37 cellular contexts compared by ENCODE assay signal in the genomic region with DNA sequence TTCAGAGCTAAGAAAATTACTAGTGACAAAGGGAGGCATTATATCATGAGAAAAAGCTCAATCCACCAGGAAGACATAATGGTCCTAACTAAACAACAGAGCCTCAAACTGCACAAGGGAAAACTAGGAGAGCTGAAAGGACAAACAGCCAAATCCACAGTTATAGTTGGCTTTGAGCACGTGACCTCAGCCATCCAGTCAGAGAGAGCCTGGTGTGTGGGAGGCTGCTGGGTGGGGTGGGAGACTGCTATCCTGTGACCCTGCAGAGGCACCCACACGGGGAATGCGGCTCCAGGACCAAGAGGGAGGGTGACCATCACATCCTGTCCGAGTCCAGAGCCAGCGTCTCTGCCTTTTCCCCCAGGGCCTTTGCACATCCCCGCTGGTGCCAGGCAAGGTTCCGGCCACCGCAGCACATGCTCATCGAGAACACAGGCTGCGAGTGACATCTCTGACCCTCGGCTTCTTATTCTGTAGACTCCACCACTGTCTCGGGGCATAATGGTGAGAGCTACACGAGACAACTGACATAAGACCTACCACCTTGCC.
"Had no signal": no experiment of that assay in that cellular context is flagged by ENCODE, and none has a peak within 500 bp of the region (broad histone marks: within the 10 kb centered on the region; RNA-seq: fewer than 3 reads in every experiment).

No MANE protein-coding gene starts in this region.

- H3K4me3 Mint-ChIP-seq: activated CD4-positive, alpha-beta memory T cell treated with anti-CD3 and anti-CD28 coated beads, Interleukin-2, amount 10 ng/mL, durations not matched to agents 7 days and 5 days; activated CD4-positive, alpha-beta T cell treated with anti-CD3 and anti-CD28 coated beads for 36 hours; activated CD4-positive, alpha-beta T cell treated with anti-CD3 and anti-CD28 coated beads, Interleukin-2, amount 10 ng/mL, durations not matched to agents 7 days and 5 days; activated CD8-positive, alpha-beta memory T cell treated with anti-CD3 and anti-CD28 coated beads, Interleukin-2, amount 10 ng/mL, durations not matched to agents 7 days and 5 days; activated CD8-positive, alpha-beta T cell treated with anti-CD3 and anti-CD28 coated beads, Interleukin-2, amount 10 ng/mL, durations not matched to agents 7 days and 5 days; activated naive CD4-positive, alpha-beta T cell treated with anti-CD3 and anti-CD28 coated beads, Interleukin-2, amount 10 ng/mL, durations not matched to agents 7 days and 5 days; activated naive CD4-positive, alpha-beta T cell treated with anti-CD3 and anti-CD28 coated beads, Interleukin-2, amount 50 U/mL, for 24 hours; activated naive CD8-positive, alpha-beta T cell; activated naive CD8-positive, alpha-beta T cell treated with anti-CD3 and anti-CD28 coated beads, Interleukin-2, amount 10 ng/mL, durations not matched to agents 7 days and 5 days; activated naive CD8-positive, alpha-beta T cell treated with anti-CD3 and anti-CD28 coated beads, Interleukin-2, amount 50 U/mL, for 24 hours; activated T-cell treated with anti-CD3 and anti-CD28 coated beads, Interleukin-2, amount 50 U/mL, for 24 hours; brain; central memory CD8-positive, alpha-beta T cell; T-cell; T-helper 2 cell treated with Interferon-gamma antibody and Interleukin-4, amounts not matched to agents 5 μg/mL and 100 μg/mL, for 36 hours; WTC11 had no signal

- FAIRE-seq: bronchial epithelial cell had no signal

- ATAC-seq: activated CD4-positive, alpha-beta T cell treated with anti-CD3 and anti-CD28 coated beads for 36 hours; activated CD4-positive, CD25-positive, alpha-beta regulatory T cell treated with anti-CD3 and anti-CD28 coated beads, Interleukin-2, amount 50 U/mL, for 24 hours; activated CD8-positive, alpha-beta memory T cell treated with anti-CD3 and anti-CD28 coated beads, Interleukin-2, amount 10 ng/mL, durations not matched to agents 7 days and 5 days; activated CD8-positive, alpha-beta T cell treated with anti-CD3 and anti-CD28 coated beads, Interleukin-2, amount 10 ng/mL, durations not matched to agents 7 days and 5 days; activated naive CD8-positive, alpha-beta T cell treated with anti-CD3 and anti-CD28 coated beads, Interleukin-2, amount 50 U/mL, for 24 hours; T-cell; WTC11 had no signal

- H3K27me3 Mint-ChIP-seq: activated CD4-positive, alpha-beta memory T cell treated with anti-CD3 and anti-CD28 coated beads, Interleukin-2, amount 10 ng/mL, durations not matched to agents 7 days and 5 days; activated CD4-positive, alpha-beta T cell treated with anti-CD3 and anti-CD28 coated beads, Interleukin-2, amount 10 ng/mL, durations not matched to agents 7 days and 5 days; activated CD8-positive, alpha-beta memory T cell treated with anti-CD3 and anti-CD28 coated beads, Interleukin-2, amount 10 ng/mL, durations not matched to agents 7 days and 5 days; activated naive CD8-positive, alpha-beta T cell treated with anti-CD3 and anti-CD28 coated beads, Interleukin-2, amount 50 U/mL, for 24 hours had no signal

- H3K9me3 ChIP-seq: ascending aorta had no signal

- H3K36me3 ChIP-seq: ascending aorta, cardiac muscle cell, WERI-Rb-1 had no signal

- H3K4me3 ChIP-seq: ascending aorta, cardiac muscle cell had no signal

- DNase-seq: activated CD4-positive, alpha-beta memory T cell treated with anti-CD3 and anti-CD28 coated beads, Interleukin-2, amount 10 ng/mL, durations not matched to agents 7 days and 5 days; activated CD4-positive, alpha-beta T cell treated with anti-CD3 and anti-CD28 coated beads for 1 hour; activated CD4-positive, alpha-beta T cell treated with anti-CD3 and anti-CD28 coated beads for 36 hours; activated CD4-positive, alpha-beta T cell treated with anti-CD3 and anti-CD28 coated beads for 48 hours; activated CD4-positive, alpha-beta T cell treated with anti-CD3 and anti-CD28 coated beads, Interleukin-2, amount 10 ng/mL, durations not matched to agents 7 days and 5 days; activated CD4-positive, alpha-beta T cell treated with anti-CD3 and anti-CD28 coated beads, Interleukin-2, amount 50 U/mL, for 48 hours; activated CD4-positive, CD25-positive, alpha-beta regulatory T cell; activated CD8-positive, alpha-beta memory T cell treated with anti-CD3 and anti-CD28 coated beads for 24 hours; activated CD8-positive, alpha-beta memory T cell treated with anti-CD3 and anti-CD28 coated beads, Interleukin-2, amount 10 ng/mL, durations not matched to agents 7 days and 5 days; activated CD8-positive, alpha-beta T cell treated with anti-CD3 and anti-CD28 coated beads, Interleukin-2, amount 10 ng/mL, durations not matched to agents 7 days and 5 days; activated effector memory CD4-positive, alpha-beta T cell treated with Interleukin-2 at 50 U/mL for 16 hours; activated gamma-delta T cell; activated naive CD4-positive, alpha-beta T cell treated with anti-CD3 and anti-CD28 coated beads, Interleukin-2, amount 10 ng/mL, durations not matched to agents 7 days and 5 days; activated naive CD4-positive, alpha-beta T cell treated with Interleukin-2 at 50 U/mL for 16 hours; activated naive CD8-positive, alpha-beta T cell treated with anti-CD3 and anti-CD28 coated beads, Interleukin-2, amount 10 ng/mL, durations not matched to agents 7 days and 5 days; activated naive CD8-positive, alpha-beta T cell treated with anti-CD3 and anti-CD28 coated beads, Interleukin-2, amount 50 U/mL, for 24 hours; activated T-cell treated with anti-CD3 and anti-CD28 coated beads, Interleukin-2, amount 50 U/mL, for 24 hours; activated T-cell treated with anti-CD3 and anti-CD28 coated beads, Interleukin-2, amount 50 U/mL, for 48 hours; amygdala; anterior cingulate cortex; caudate nucleus; cerebellar nuclear complex; T-cell; T-helper 2 cell; T-helper 9 cell; WERI-Rb-1 had no signal

- H3K27ac Mint-ChIP-seq: activated CD4-positive, alpha-beta memory T cell treated with anti-CD3 and anti-CD28 coated beads, Interleukin-2, amount 10 ng/mL, durations not matched to agents 7 days and 5 days; activated CD4-positive, alpha-beta T cell treated with anti-CD3 and anti-CD28 coated beads for 36 hours; activated CD4-positive, alpha-beta T cell treated with anti-CD3 and anti-CD28 coated beads, Interleukin-2, amount 10 ng/mL, durations not matched to agents 7 days and 5 days; activated CD8-positive, alpha-beta memory T cell treated with anti-CD3 and anti-CD28 coated beads, Interleukin-2, amount 10 ng/mL, durations not matched to agents 7 days and 5 days; activated CD8-positive, alpha-beta T cell treated with anti-CD3 and anti-CD28 coated beads, Interleukin-2, amount 10 ng/mL, durations not matched to agents 7 days and 5 days; activated naive CD4-positive, alpha-beta T cell treated with anti-CD3 and anti-CD28 coated beads, Interleukin-2, amount 10 ng/mL, durations not matched to agents 7 days and 5 days; activated naive CD4-positive, alpha-beta T cell treated with anti-CD3 and anti-CD28 coated beads, Interleukin-2, amount 50 U/mL, for 24 hours; activated naive CD8-positive, alpha-beta T cell; activated naive CD8-positive, alpha-beta T cell treated with anti-CD3 and anti-CD28 coated beads, Interleukin-2, amount 10 ng/mL, durations not matched to agents 7 days and 5 days; activated naive CD8-positive, alpha-beta T cell treated with anti-CD3 and anti-CD28 coated beads, Interleukin-2, amount 50 U/mL, for 24 hours; activated T-cell treated with anti-CD3 and anti-CD28 coated beads, Interleukin-2, amount 50 U/mL, for 24 hours; activated T-helper 2 cell treated with anti-CD3 and anti-CD28 coated beads, Interferon-gamma antibody, Interleukin-2, Interleukin-4, amounts not matched to agents 10 μg/mL and 5 μg/mL and 100 μg/mL, durations not matched to agents 14 hours and 24 hours and 36 hours; brain; T-cell; T-helper 2 cell treated with Interferon-gamma antibody and Interleukin-4, amounts not matched to agents 5 μg/mL and 100 μg/mL, for 36 hours; WTC11 had no signal

- H3K27ac ChIP-seq: ascending aorta, cardiac muscle cell, WERI-Rb-1 had no signal

- H3K36me3 Mint-ChIP-seq: activated naive CD4-positive, alpha-beta T cell treated with anti-CD3 and anti-CD28 coated beads, Interleukin-2, amount 10 ng/mL, durations not matched to agents 7 days and 5 days; activated naive CD8-positive, alpha-beta T cell; activated naive CD8-positive, alpha-beta T cell treated with anti-CD3 and anti-CD28 coated beads, Interleukin-2, amount 10 ng/mL, durations not matched to agents 7 days and 5 days; brain; T-cell; WTC11 had no signal

- H3K27me3 ChIP-seq: ascending aorta, cardiac muscle cell had no signal

- H3K4me1 Mint-ChIP-seq: activated CD4-positive, alpha-beta memory T cell treated with anti-CD3 and anti-CD28 coated beads, Interleukin-2, amount 10 ng/mL, durations not matched to agents 7 days and 5 days; activated CD4-positive, alpha-beta T cell treated with anti-CD3 and anti-CD28 coated beads for 36 hours; activated CD8-positive, alpha-beta memory T cell treated with anti-CD3 and anti-CD28 coated beads, Interleukin-2, amount 10 ng/mL, durations not matched to agents 7 days and 5 days; activated naive CD4-positive, alpha-beta T cell treated with anti-CD3 and anti-CD28 coated beads, Interleukin-2, amount 10 ng/mL, durations not matched to agents 7 days and 5 days; activated naive CD8-positive, alpha-beta T cell treated with anti-CD3 and anti-CD28 coated beads, Interleukin-2, amount 10 ng/mL, durations not matched to agents 7 days and 5 days; brain; central memory CD8-positive, alpha-beta T cell; WTC11 had no signal

- H3K4me1 ChIP-seq: ascending aorta had no signal
